7 cellular contexts compared by ENCODE assay signal in genomic region chr1:30899577-30900389, GRCh38.
"Had no signal": no experiment of that assay in that cellular context is flagged by ENCODE, and none has a peak within 500 bp of the region (broad histone marks: within the 10 kb centered on the region; RNA-seq: fewer than 3 reads in every experiment).

No MANE protein-coding gene starts in this region.

- H3K27me3 ChIP-seq: body of pancreas, upper lobe of right lung had no signal

- DNase-seq: activated naive CD4-positive, alpha-beta T cell treated with anti-CD3 and anti-CD28 coated beads, Interleukin-2, amount 50 U/mL, for 16 hours; amniotic stem cell; body of pancreas; stimulated activated CD4-positive, alpha-beta T cell treated with anti-CD3 and anti-CD28 coated beads, Interleukin-2, amount 100 ng/mL, for 48 hours; stimulated activated naive CD8-positive, alpha-beta T cell treated with anti-CD3 and anti-CD28 coated beads, Interleukin-15, Interleukin-2, amounts not matched to agents 100 U/mL and 50 U/mL, for 24 hours; upper lobe of right lung had no signal

- H3K4me3 ChIP-seq: body of pancreas, mucosa of descending colon, upper lobe of right lung had no signal

- H3K36me3 ChIP-seq: upper lobe of right lung had no signal

- H3K27ac ChIP-seq: body of pancreas, upper lobe of right lung had no signal

- H3K9me3 ChIP-seq: body of pancreas, mucosa of descending colon, upper lobe of right lung had no signal
